Comparison of ENCODE assay signal across 30 cellular contexts in the genomic region with DNA sequence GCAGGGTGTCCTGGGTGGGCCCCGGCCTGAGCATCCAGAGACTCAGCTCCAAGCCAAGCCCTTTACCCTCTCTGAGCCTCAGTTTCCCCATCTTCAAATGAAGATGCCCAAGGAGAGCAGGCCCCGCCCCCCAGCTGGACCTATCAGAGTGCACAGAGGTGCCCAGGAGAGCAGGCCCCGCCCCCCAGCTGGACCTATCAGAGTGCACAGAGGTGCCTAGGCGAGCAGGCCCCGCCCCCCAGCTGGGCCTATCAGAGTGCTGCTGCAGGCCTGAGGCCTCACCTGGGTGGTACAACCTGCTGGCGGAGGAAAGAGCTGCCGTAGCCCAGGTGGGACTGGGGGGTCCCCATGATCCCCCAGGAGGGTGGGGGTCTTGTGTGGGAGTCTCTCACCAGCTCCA. TPM values are rescaled to one million over a fixed set of nuclear protein-coding genes. Genes with fewer than 3 reads are reported as not detected.
DNase-seq lines count a peak whose midpoint lies in the region; ATAC-seq and TF ChIP-seq lines count a peak whose summit lies in the region.
"Had no signal": no experiment of that assay in that cellular context is flagged by ENCODE, and none has a peak within 500 bp of the region (broad histone marks: within the 10 kb centered on the region; RNA-seq: fewer than 3 reads in every experiment).

No MANE protein-coding gene starts in this region.

- H3K27ac Mint-ChIP-seq in WTC11: no peak overlapping the region
- H3K27ac Mint-ChIP-seq: H9, mesothelial cell of epicardium, T-cell had no signal

- TF ChIP-seq CTCF in HEK293 (tag by site-specific recombination; IDR thresholded peaks at IDR 0.05) (no peak), WTC11 (IDR thresholded peaks at IDR 0.05) (no peak), foreskin fibroblast (IDR thresholded peaks at IDR 0.05; ENCODE audit: low read depth, low read length) (no peak)

- H3K4me2 ChIP-seq in BLaER1: peak overlapping the region; percentile 62

- no peak overlapping the region for H3K9ac ChIP-seq in BLaER1

- H3K36me3 ChIP-seq in BLaER1 (no peaks in the 10 kb centered on the region), HEK293 (ENCODE audit: control insufficient read depth in 2 of 2, insufficient read depth in 1 of 2, low read length in 2 of 2) (no peaks in the 10 kb centered on the region)
- H3K36me3 ChIP-seq: colonic mucosa, left ventricle myocardium inferior, vagina had no signal

- H3K4me3 Mint-ChIP-seq in WTC11: no peak overlapping the region
- H3K4me3 Mint-ChIP-seq: H9; mesothelial cell of epicardium; naive thymus-derived CD4-positive, alpha-beta T cell; T-cell had no signal

- H3K9me3 Mint-ChIP-seq in WTC11: no peaks in the 10 kb centered on the region
- H3K9me3 Mint-ChIP-seq: H9, mesothelial cell of epicardium, T-cell had no signal

- peaks cover 6% of the 10 kb centered on the region; the same call in 1 of the 2 replicates for H3K27me3 Mint-ChIP-seq in WTC11 (ENCODE audit: low read depth)

- DNase-seq in activated CD4-positive, alpha-beta T cell treated with anti-CD3 and anti-CD28 coated beads for 48 hours: peak; percentile 51
- no peak for DNase-seq in activated CD4-positive, alpha-beta T cell treated with anti-CD3 and anti-CD28 coated beads, Interleukin-2, amount 50 U/mL, for 4 hours
- DNase-seq in WTC11 (ENCODE audit: low spot score) (peak; percentile 51), foreskin fibroblast (no peak), glomerular visceral epithelial cell (ENCODE audit: extremely low spot score) (no peak)
- DNase-seq: activated CD4-positive, alpha-beta T cell treated with anti-CD3 and anti-CD28 coated beads, Interleukin-2, amount 50 U/mL, for 48 hours; activated naive CD4-positive, alpha-beta T cell treated with Interleukin-2 at 50 U/mL for 16 hours; activated T-cell treated with anti-CD3 and anti-CD28 coated beads for 4 hours; anterior cingulate cortex; C1 segment of cervical spinal cord; colonic mucosa; effector memory CD4-positive, alpha-beta T cell; foreskin melanocyte; H9; hypothalamus; left ventricle myocardium inferior; naive thymus-derived CD4-positive, alpha-beta T cell; NCI-H1105; NCI-H1930; small intestine; stimulated activated CD4-positive, alpha-beta T cell treated with anti-CD3 and anti-CD28 coated beads, Interleukin-4, amount 100 ng/mL, for 1 hour; stimulated activated naive CD4-positive, alpha-beta T cell; T-cell had no signal

- H3K27ac ChIP-seq in BLaER1: no peak overlapping the region
- H3K27ac ChIP-seq in HEK293 (ENCODE audit: extremely low read depth, low read depth, low read length): no peak overlapping the region
- H3K27ac ChIP-seq: colonic mucosa, left ventricle myocardium inferior, vagina had no signal

- peaks cover 22% of the 10 kb centered on the region for H4K20me1 ChIP-seq in BLaER1

- peaks cover 99% of the 10 kb centered on the region for H3K27me3 ChIP-seq in BLaER1
- H3K27me3 ChIP-seq: vagina had no signal

- POLR2A ChIA-PET in HEK293 (lab: Yijun Ruan, JAX): no interaction called here
- POLR2A ChIA-PET in WTC11 (lab: Charles Lee): interaction anchor here (0.5 kb wide), 1 partner anchor 97 kb away, joined by 3 read pairs; no protein-coding TSS in a partner anchor

- H3K4me1 ChIP-seq in BLaER1 (peaks cover 25% of the 10 kb centered on the region), HEK293 (ENCODE audit: control insufficient read depth, insufficient read depth, low read length) (no peaks in the 10 kb centered on the region; the same call in 1 of the 2 replicates)
- H3K4me1 ChIP-seq: colonic mucosa, vagina had no signal

- H3K36me3 Mint-ChIP-seq in WTC11: no peaks in the 10 kb centered on the region
- H3K36me3 Mint-ChIP-seq: mesothelial cell of epicardium; naive thymus-derived CD4-positive, alpha-beta T cell; T-cell had no signal

- H3K4me1 Mint-ChIP-seq in WTC11: peaks cover 3% of the 10 kb centered on the region
- H3K4me1 Mint-ChIP-seq: mesothelial cell of epicardium had no signal

- ATAC-seq in WTC11 (peak; percentile 43), GM21360 (IDR thresholded peaks at IDR 0.05; ENCODE audit: unreplicated experiment) (no peak)
- ATAC-seq: naive thymus-derived CD4-positive, alpha-beta T cell; T-cell had no signal

- CTCF ChIA-PET in HEK293 (lab: Yijun Ruan, JAX): interaction anchor here (1.5 to 3.5 kb wide), 2 partner anchors 12 to 34 kb away, joined by 3 to 28 read pairs; no protein-coding TSS in a partner anchor
- CTCF ChIA-PET in WTC11 (lab: Charles Lee): interaction anchor here (3.2 to 9.0 kb wide), 2 partner anchors 12 to 34 kb away, joined by 18 to 97 read pairs; no protein-coding TSS in a partner anchor

- H3K4me3 ChIP-seq in BLaER1 (no peak overlapping the region), HEK293 (ENCODE audit: low read depth, low read length) (no peak overlapping the region), foreskin fibroblast (ENCODE audit: low read depth in 1 of 2, low read length in 2 of 2) (no peak overlapping the region)
- H3K4me3 ChIP-seq: colonic mucosa, left ventricle myocardium inferior, vagina had no signal

- H3K9me3 ChIP-seq in BLaER1: no peaks in the 10 kb centered on the region
- H3K9me3 ChIP-seq in HEK293 (ENCODE audit: control insufficient read depth, insufficient read depth, low read depth, low read length): no peaks in the 10 kb centered on the region
- H3K9me3 ChIP-seq: colonic mucosa, left ventricle myocardium inferior, vagina had no signal

TF ChIP-seq in HEK293, 187 proteins besides CTCF, POLR2A, EP300 and RAD21:
- TF ChIP-seq SP2 (tag by site-specific recombination; IDR thresholded peaks at IDR 0.05): peak; percentile 72
- peak; percentile 93 for TF ChIP-seq KLF10 (tag by site-specific recombination; IDR thresholded peaks at IDR 0.05)
- TF ChIP-seq ZFP69B (tag by site-specific recombination; IDR thresholded peaks at IDR 0.05): 0 out of 2 replicates have a peak, but pooled peaks have one; percentile 16
- TF ChIP-seq, protein P1, sequence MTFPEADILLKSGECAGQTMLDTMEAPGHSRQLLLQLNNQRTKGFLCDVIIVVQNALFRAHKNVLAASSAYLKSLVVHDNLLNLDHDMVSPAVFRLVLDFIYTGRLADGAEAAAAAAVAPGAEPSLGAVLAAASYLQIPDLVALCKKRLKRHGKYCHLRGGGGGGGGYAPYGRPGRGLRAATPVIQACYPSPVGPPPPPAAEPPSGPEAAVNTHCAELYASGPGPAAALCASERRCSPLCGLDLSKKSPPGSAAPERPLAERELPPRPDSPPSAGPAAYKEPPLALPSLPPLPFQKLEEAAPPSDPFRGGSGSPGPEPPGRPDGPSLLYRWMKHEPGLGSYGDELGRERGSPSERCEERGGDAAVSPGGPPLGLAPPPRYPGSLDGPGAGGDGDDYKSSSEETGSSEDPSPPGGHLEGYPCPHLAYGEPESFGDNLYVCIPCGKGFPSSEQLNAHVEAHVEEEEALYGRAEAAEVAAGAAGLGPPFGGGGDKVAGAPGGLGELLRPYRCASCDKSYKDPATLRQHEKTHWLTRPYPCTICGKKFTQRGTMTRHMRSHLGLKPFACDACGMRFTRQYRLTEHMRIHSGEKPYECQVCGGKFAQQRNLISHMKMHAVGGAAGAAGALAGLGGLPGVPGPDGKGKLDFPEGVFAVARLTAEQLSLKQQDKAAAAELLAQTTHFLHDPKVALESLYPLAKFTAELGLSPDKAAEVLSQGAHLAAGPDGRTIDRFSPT (tag by site-specific recombination; IDR thresholded peaks at IDR 0.05): no peak
- no peak for TF ChIP-seq KLF16 (tag by site-specific recombination; IDR thresholded peaks at IDR 0.05)

TF ChIP-seq in WTC11, 78 proteins besides CTCF, POLR2A, EP300 and RAD21:
- TF ChIP-seq NFYB (CRISPR knock-in tag; conservative IDR thresholded peaks at IDR 0.05; ENCODE audit: low read depth) (peak; percentile 42; the same call in 1 of the 2 replicates), PRRX2 (CRISPR knock-in tag; IDR thresholded peaks at IDR 0.05) (no peak)
TF ChIP-seq in WTC11: peak in this region for 1.

RNA-seq across cellular contexts. Expression of a gene that starts 3.4 kb away (rescaled TPM):
- 0.61 to 0.85 TPM (median 0.78 TPM) in 3 replicates for total RNA-seq in WTC11 (2021)
- total RNA-seq: mesothelial cell of epicardium; naive thymus-derived CD4-positive, alpha-beta T cell; T-cell had no signal

RNA-seq across cellular contexts. Expression of a gene that starts 26.9 kb away (rescaled TPM):
- 0.13 to 0.16 TPM in 2 of 3 replicates, not detected in the other for total RNA-seq in WTC11 (2021)
- total RNA-seq: colonic mucosa; H9; left ventricle myocardium inferior; mesothelial cell of epicardium; naive thymus-derived CD4-positive, alpha-beta T cell; NCI-H460; omental fat pad; T-cell; vagina had no signal

Comparison
In these comparisons a context has a peak if more than half of its experiments do, and no peak if none do; other contexts are left out.
1. DNase-seq: peak in activated CD4-positive, alpha-beta T cell treated with anti-CD3 and anti-CD28 coated beads for 48 hours (single experiment) and WTC11 (single experiment); none in activated CD4-positive, alpha-beta T cell treated with anti-CD3 and anti-CD28 coated beads, Interleukin-2, amount 50 U/mL, for 4 hours (0 of 2), foreskin fibroblast (0 of 2) and glomerular visceral epithelial cell (single experiment).